Comparison of ENCODE assay signal across 33 cellular contexts in genomic region chr11:82012276-82012675, GRCh38.
"Had no signal": no experiment of that assay in that cellular context is flagged by ENCODE, and none has a peak within 500 bp of the region (broad histone marks: within the 10 kb centered on the region; RNA-seq: fewer than 3 reads in every experiment).

No MANE protein-coding gene starts in this region.

- H3K9me3 ChIP-seq: adrenal gland, body of pancreas, breast epithelium, colonic mucosa had no signal

- H3K4me3 Mint-ChIP-seq: activated B cell treated with CpG ODN at 0.5 μM for 24 hours; activated CD8-positive, alpha-beta memory T cell treated with anti-CD3 and anti-CD28 coated beads, Interleukin-2, amount 10 ng/mL, durations not matched to agents 7 days and 5 days; activated CD8-positive, alpha-beta T cell treated with anti-CD3 and anti-CD28 coated beads for 36 hours; activated naive CD4-positive, alpha-beta T cell treated with anti-CD3 and anti-CD28 coated beads for 36 hours; activated naive CD4-positive, alpha-beta T cell treated with anti-CD3 and anti-CD28 coated beads, Interleukin-2, amount 50 U/mL, for 24 hours; activated naive CD8-positive, alpha-beta T cell treated with anti-CD3 and anti-CD28 coated beads for 36 hours; activated naive CD8-positive, alpha-beta T cell treated with anti-CD3 and anti-CD28 coated beads, Interleukin-2, amount 50 U/mL, for 24 hours; activated T-helper 1 cell treated with anti-CD3 and anti-CD28 coated beads, Interleukin-12 subunit alpha, Interleukin-12 subunit beta, Interleukin-2, Interleukin-4 antibody, amounts not matched to agents 30 ng/mL and 10 ng/mL and 1 ng/mL, durations not matched to agents 14 hours and 24 hours and 36 hours; T-helper 17 cell; T-helper 2 cell treated with Interferon-gamma antibody and Interleukin-4, amounts not matched to agents 5 μg/mL and 100 μg/mL, for 36 hours had no signal

- DNase-seq: activated B cell treated with CpG ODN at 0.5 μM for 24 hours; activated CD4-positive, alpha-beta T cell treated with anti-CD3 and anti-CD28 coated beads for 48 hours; activated CD4-positive, alpha-beta T cell treated with anti-CD3 and anti-CD28 coated beads, Interleukin-2, amount 50 U/mL, for 1 hour; activated CD4-positive, alpha-beta T cell treated with anti-CD3 and anti-CD28 coated beads, Interleukin-2, amount 50 U/mL, for 48 hours; activated CD8-positive, alpha-beta memory T cell treated with anti-CD3 and anti-CD28 coated beads, Interleukin-2, amount 10 ng/mL, durations not matched to agents 7 days and 5 days; activated CD8-positive, alpha-beta memory T cell treated with anti-CD3 and anti-CD28 coated beads, Interleukin-2, amount 50 U/mL, for 4 hours; activated CD8-positive, alpha-beta T cell treated with anti-CD3 and anti-CD28 coated beads for 36 hours; activated effector memory CD4-positive, alpha-beta T cell treated with anti-CD3 and anti-CD28 coated beads, Interleukin-2, amount 50 U/mL, for 16 hours; activated naive CD4-positive, alpha-beta T cell treated with anti-CD3 and anti-CD28 coated beads for 36 hours; activated naive CD8-positive, alpha-beta T cell treated with anti-CD3 and anti-CD28 coated beads for 36 hours; activated naive CD8-positive, alpha-beta T cell treated with anti-CD3 and anti-CD28 coated beads, Interleukin-2, amount 50 U/mL, for 24 hours; activated T-cell treated with anti-CD3 and anti-CD28 coated beads, Interleukin-2, amount 50 U/mL, for 1 hour; activated T-cell treated with anti-CD3 and anti-CD28 coated beads, Interleukin-2, amount 50 U/mL, for 48 hours; adrenal gland; amygdala; aorta; body of pancreas; central memory CD4-positive, alpha-beta T cell; cerebellar nuclear complex; colonic mucosa; effector CD8-positive, alpha-beta T cell; foreskin fibroblast; T-helper 1 cell; T-helper 17 cell; T1000; WERI-Rb-1 had no signal

- H3K27ac ChIP-seq: adrenal gland, body of pancreas, breast epithelium, cardiac muscle cell, colonic mucosa, epithelial cell of prostate, WERI-Rb-1 had no signal

- H3K27ac Mint-ChIP-seq: activated B cell treated with CpG ODN at 0.5 μM for 24 hours; activated CD8-positive, alpha-beta memory T cell treated with anti-CD3 and anti-CD28 coated beads, Interleukin-2, amount 10 ng/mL, durations not matched to agents 7 days and 5 days; activated CD8-positive, alpha-beta T cell treated with anti-CD3 and anti-CD28 coated beads for 36 hours; activated naive CD4-positive, alpha-beta T cell treated with anti-CD3 and anti-CD28 coated beads for 36 hours; activated naive CD4-positive, alpha-beta T cell treated with anti-CD3 and anti-CD28 coated beads, Interleukin-2, amount 50 U/mL, for 24 hours; activated naive CD8-positive, alpha-beta T cell treated with anti-CD3 and anti-CD28 coated beads for 36 hours; activated naive CD8-positive, alpha-beta T cell treated with anti-CD3 and anti-CD28 coated beads, Interleukin-2, amount 50 U/mL, for 24 hours; activated T-helper 1 cell treated with anti-CD3 and anti-CD28 coated beads, Interleukin-12 subunit alpha, Interleukin-12 subunit beta, Interleukin-2, Interleukin-4 antibody, amounts not matched to agents 30 ng/mL and 10 ng/mL and 1 ng/mL, durations not matched to agents 14 hours and 24 hours and 36 hours; activated T-helper 2 cell treated with anti-CD3 and anti-CD28 coated beads, Interferon-gamma antibody, Interleukin-2, Interleukin-4, amounts not matched to agents 10 μg/mL and 5 μg/mL and 100 μg/mL, durations not matched to agents 14 hours and 24 hours and 36 hours; T-helper 17 cell; T-helper 2 cell treated with Interferon-gamma antibody and Interleukin-4, amounts not matched to agents 5 μg/mL and 100 μg/mL, for 36 hours had no signal

- H3K9me3 Mint-ChIP-seq: activated B cell treated with CpG ODN at 0.5 μM for 24 hours; activated CD8-positive, alpha-beta T cell treated with anti-CD3 and anti-CD28 coated beads for 36 hours; activated naive CD4-positive, alpha-beta T cell treated with anti-CD3 and anti-CD28 coated beads for 36 hours; activated naive CD4-positive, alpha-beta T cell treated with anti-CD3 and anti-CD28 coated beads, Interleukin-2, amount 50 U/mL, for 24 hours; activated naive CD8-positive, alpha-beta T cell treated with anti-CD3 and anti-CD28 coated beads for 36 hours; activated naive CD8-positive, alpha-beta T cell treated with anti-CD3 and anti-CD28 coated beads, Interleukin-2, amount 50 U/mL, for 24 hours; activated T-helper 1 cell treated with anti-CD3 and anti-CD28 coated beads, Interleukin-12 subunit alpha, Interleukin-12 subunit beta, Interleukin-2, Interleukin-4 antibody, amounts not matched to agents 30 ng/mL and 10 ng/mL and 1 ng/mL, durations not matched to agents 14 hours and 24 hours and 36 hours; activated T-helper 2 cell treated with anti-CD3 and anti-CD28 coated beads, Interferon-gamma antibody, Interleukin-2, Interleukin-4, amounts not matched to agents 10 μg/mL and 5 μg/mL and 100 μg/mL, durations not matched to agents 14 hours and 24 hours and 36 hours; T-helper 2 cell treated with Interferon-gamma antibody and Interleukin-4, amounts not matched to agents 5 μg/mL and 100 μg/mL, for 36 hours had no signal

- H3K36me3 ChIP-seq: adrenal gland, breast epithelium, cardiac muscle cell, colonic mucosa, WERI-Rb-1 had no signal

- H3K36me3 Mint-ChIP-seq: activated CD8-positive, alpha-beta memory T cell treated with anti-CD3 and anti-CD28 coated beads, Interleukin-2, amount 10 ng/mL, durations not matched to agents 7 days and 5 days; activated naive CD4-positive, alpha-beta T cell treated with anti-CD3 and anti-CD28 coated beads, Interleukin-2, amount 50 U/mL, for 24 hours; activated naive CD8-positive, alpha-beta T cell treated with anti-CD3 and anti-CD28 coated beads for 36 hours had no signal

- H3K27me3 ChIP-seq: adrenal gland, body of pancreas, breast epithelium, cardiac muscle cell, colonic mucosa had no signal

- H3K4me1 ChIP-seq: adrenal gland, body of pancreas, breast epithelium, colonic mucosa had no signal

- H3K27me3 Mint-ChIP-seq: activated B cell treated with CpG ODN at 0.5 μM for 24 hours; activated CD8-positive, alpha-beta memory T cell treated with anti-CD3 and anti-CD28 coated beads, Interleukin-2, amount 10 ng/mL, durations not matched to agents 7 days and 5 days; activated CD8-positive, alpha-beta T cell treated with anti-CD3 and anti-CD28 coated beads for 36 hours; activated naive CD4-positive, alpha-beta T cell treated with anti-CD3 and anti-CD28 coated beads, Interleukin-2, amount 50 U/mL, for 24 hours; T-helper 17 cell had no signal

- H3K4me1 Mint-ChIP-seq: activated B cell treated with CpG ODN at 0.5 μM for 24 hours; activated CD8-positive, alpha-beta memory T cell treated with anti-CD3 and anti-CD28 coated beads, Interleukin-2, amount 10 ng/mL, durations not matched to agents 7 days and 5 days; activated naive CD4-positive, alpha-beta T cell treated with anti-CD3 and anti-CD28 coated beads, Interleukin-2, amount 50 U/mL, for 24 hours; activated naive CD8-positive, alpha-beta T cell treated with anti-CD3 and anti-CD28 coated beads for 36 hours; activated naive CD8-positive, alpha-beta T cell treated with anti-CD3 and anti-CD28 coated beads, Interleukin-2, amount 50 U/mL, for 24 hours; T-helper 17 cell had no signal

- H3K4me3 ChIP-seq: adrenal gland, body of pancreas, breast epithelium, cardiac muscle cell, colonic mucosa had no signal
